Comparison of ENCODE assay signal across 1 cellular context in genomic region chr7:29538322-29538874, GRCh38.
TF ChIP-seq lines count a peak whose summit lies in the region.

No MANE protein-coding gene starts in this region.

TF ChIP-seq in K562, 482 proteins besides CTCF, POLR2A, EP300 and RAD21 (continued from another document):
- TF ChIP-seq RBBP5 (IDR thresholded peaks at IDR 0.05; ENCODE audit: borderline replicate concordance, insufficient read depth, low read length, poor library complexity, severe bottlenecking), result no peak
- no peak for TF ChIP-seq ETV5 (CRISPR knock-in tag; IDR thresholded peaks at IDR 0.05; ENCODE audit: low read depth)
- TF ChIP-seq DNMT1 (IDR thresholded peaks at IDR 0.05), result no peak
- TF ChIP-seq NR2C2 (CRISPR knock-in tag; IDR thresholded peaks at IDR 0.05), result no peak
- TF ChIP-seq NR2C2 (tag; IDR thresholded peaks at IDR 0.05), result no peak
- TF ChIP-seq CTBP1 (IDR thresholded peaks at IDR 0.05; ENCODE audit: borderline replicate concordance), result no peak
- TF ChIP-seq RFX7 (CRISPR knock-in tag; IDR thresholded peaks at IDR 0.05), result no peak
- TF ChIP-seq ARID1B (IDR thresholded peaks at IDR 0.05), result no peak
- no peak for TF ChIP-seq THAP12 (CRISPR knock-in tag; IDR thresholded peaks at IDR 0.05)
TF ChIP-seq in K562: peak in this region for 0.
